ENCODE assay signal across 7 cellular contexts in genomic region chr7:41612386-41612785, GRCh38.
"Had no signal": no experiment of that assay in that cellular context is flagged by ENCODE, and none has a peak within 500 bp of the region (broad histone marks: within the 10 kb centered on the region; RNA-seq: fewer than 3 reads in every experiment).

No MANE protein-coding gene starts in this region.

- DNase-seq: GOT3, H7, HCEC 1CT, IMR-90, KG1 had no signal

- H3K4me3 ChIP-seq: K562 had no signal

- ATAC-seq: K562 had no signal

- FAIRE-seq: HTR-8/SVneo, K562 had no signal
